ENCODE assay signal across 19 cellular contexts in genomic region chr3:95350066-95350465, GRCh38.
A peak's percentile ranks its signal among the peaks of the same experiment; 100 is the strongest.
DNase-seq lines count a peak whose midpoint lies in the region; ATAC-seq, FAIRE-seq and TF ChIP-seq lines count a peak whose summit lies in the region.
"Had no signal": no experiment of that assay in that cellular context is flagged by ENCODE, and none has a peak within 500 bp of the region (broad histone marks: within the 10 kb centered on the region; RNA-seq: fewer than 3 reads in every experiment).

No MANE protein-coding gene starts in this region.

- H4K20me1 ChIP-seq in MM.1S (ENCODE audit: insufficient read depth, low read length), result no peaks in the 10 kb centered on the region
- no peaks in the 10 kb centered on the region for H4K20me1 ChIP-seq in H1 (replicated peaks in 1 of 2; ENCODE audit: control insufficient read depth in 1 of 2, insufficient read depth in 2 of 2, low read length in 2 of 2)
- H4K20me1 ChIP-seq: BLaER1 treated with 17β-estradiol and CSF1 and Interleukin-3, amounts not matched to agents 10 nM and 100 nM had no signal

- H2BK15ac ChIP-seq in H1 (ENCODE audit: low read length), result no peak overlapping the region

- H3K27ac ChIP-seq in MM.1S (ENCODE audit: low read length) (no peak overlapping the region), H1 (ENCODE audit: low read depth, low read length) (no peak overlapping the region)
- no peak overlapping the region for H3K27ac ChIP-seq in CD4-positive, alpha-beta memory T cell (ENCODE audit: low read depth, low read length)
- H3K27ac ChIP-seq: BLaER1 treated with 17β-estradiol and CSF1 and Interleukin-3, amounts not matched to agents 10 nM and 100 nM; SJCRH30 had no signal

- H2BK5ac ChIP-seq in H1 (ENCODE audit: low read depth, low read length), result no peak overlapping the region; the same call in 1 of the 2 replicates

- H3K56ac ChIP-seq in H1 (replicated peaks; ENCODE audit: insufficient read length, low read depth, low read length), result no peak overlapping the region

- H3K23me2 ChIP-seq in H1 (ENCODE audit: low read depth, low read length), result no peaks in the 10 kb centered on the region

- H4K8ac ChIP-seq in H1 (ENCODE audit: extremely low read depth, insufficient read depth, low read length), result no peak overlapping the region

- H3K18ac ChIP-seq in H1 (ENCODE audit: extremely low read depth, low read length), result peak overlapping the region; percentile 57

- H2BK120ac ChIP-seq in H1 (replicated peaks; ENCODE audit: low read depth, low read length), result peak overlapping the region; percentile 3

- 91% methylated on average over 4 of the region's 4 CpGs; no CpG with 5 or more reads in 1 of the 2 experiments for WGBS in H1 (ENCODE audit: extremely low coverage in 1 of 2, insufficient coverage in 1 of 2, insufficient read length in 1 of 2, insufficient replicate concordance in 2 of 2, low coverage in 1 of 2, low lambda C conversion rate in 2 of 2, missing lambda C conversion rate in 1 of 2), 2 experiments

- H3K36me3 ChIP-seq in MM.1S (replicated peaks; ENCODE audit: insufficient read depth, low read length), result no peaks in the 10 kb centered on the region
- H3K36me3 ChIP-seq in H1 (ENCODE audit: control insufficient read depth in 2 of 4, insufficient read depth in 4 of 4, low read length in 3 of 4), result no peaks in the 10 kb centered on the region
- H3K36me3 ChIP-seq in CD4-positive, alpha-beta memory T cell (ENCODE audit: insufficient read depth, low read length), result no peaks in the 10 kb centered on the region
- H3K36me3 ChIP-seq: BLaER1 treated with 17β-estradiol and CSF1 and Interleukin-3, amounts not matched to agents 10 nM and 100 nM; SJCRH30 had no signal

- no peak for TF ChIP-seq RAD21 in H1 (IDR thresholded peaks at IDR 0.05 in 1 of 2, conservative IDR thresholded peaks at IDR 0.05 in 1 of 2; ENCODE audit: low read depth in 2 of 2, low read length in 2 of 2)

- H3K79me2 ChIP-seq in MM.1S (ENCODE audit: low read length) (no peaks in the 10 kb centered on the region), H1 (ENCODE audit: control insufficient read depth in 1 of 2, insufficient read depth in 2 of 2, low read length in 2 of 2) (no peaks in the 10 kb centered on the region)

- no peak overlapping the region for H3K4ac ChIP-seq in H1 (replicated peaks; ENCODE audit: insufficient read length, low read depth, low read length)

- no peaks in the 10 kb centered on the region for H3K9me2 ChIP-seq in MM.1S (replicated peaks; ENCODE audit: insufficient read depth, low read length)

- no peak for FAIRE-seq in H1 (lab: Jason Lieb, UNC)
- FAIRE-seq: HepG2 had no signal

- H2AFZ ChIP-seq in MM.1S (ENCODE audit: low read length) (peak overlapping the region; percentile 26; the same call in 1 of the 2 replicates), H1 (ENCODE audit: low read length) (no peak overlapping the region)

- peak overlapping the region; percentile 8; the same call in 1 of the 2 replicates for H3K4me2 ChIP-seq in MM.1S (ENCODE audit: low read depth, low read length)
- no peak overlapping the region for H3K4me2 ChIP-seq in H1 (ENCODE audit: insufficient read depth in 1 of 2, low read depth in 2 of 2, low read length in 2 of 2)
- H3K4me2 ChIP-seq: BLaER1 treated with 17β-estradiol and CSF1 and Interleukin-3, amounts not matched to agents 10 nM and 100 nM had no signal

- H3K4me1 Mint-ChIP-seq in nephron progenitor cell (peaks cover 11% of the 10 kb centered on the region), natural killer cell (no peaks in the 10 kb centered on the region)
- no peaks in the 10 kb centered on the region for H3K4me1 Mint-ChIP-seq in CD4-positive, alpha-beta memory T cell

- H3K27ac Mint-ChIP-seq in nephron progenitor cell, result peak overlapping the region; percentile 49
- no peak overlapping the region for H3K27ac Mint-ChIP-seq in CD4-positive, alpha-beta memory T cell
- H3K27ac Mint-ChIP-seq in natural killer cell, result no peak overlapping the region

- POLR2A ChIA-PET in H1 (lab: Charles Lee; ENCODE audit: partially characterized antibody), result no interaction called here
- POLR2A ChIA-PET in CD4-positive, alpha-beta memory T cell (lab: Charles Lee; ENCODE audit: partially characterized antibody), result no interaction called here

- no peak for TF ChIP-seq CTCF in MM.1S (IDR thresholded peaks at IDR 0.05; ENCODE audit: low read length)
- no peak for TF ChIP-seq CTCF in H1 (IDR thresholded peaks at IDR 0.05; ENCODE audit: control extremely low read depth in 1 of 3, insufficient read depth in 1 of 3, low read depth in 1 of 3, low read length in 3 of 3)
- no peak for TF ChIP-seq CTCF in nephron progenitor cell (IDR thresholded peaks at IDR 0.05)
- TF ChIP-seq CTCF in natural killer cell (IDR thresholded peaks at IDR 0.05), result no peak

- no peak overlapping the region for H4K5ac ChIP-seq in H1 (ENCODE audit: insufficient read length, low read depth, low read length)

- no peak overlapping the region for H3K23ac ChIP-seq in H1 (ENCODE audit: insufficient read length)

- H3K27me3 ChIP-seq in MM.1S (replicated peaks; ENCODE audit: insufficient read depth, low read length) (no peaks in the 10 kb centered on the region), H1 (replicated peaks in 1 of 4; ENCODE audit: control insufficient read depth in 3 of 4, extremely low read depth in 1 of 4, insufficient read depth in 3 of 4, low read length in 3 of 4) (no peaks in the 10 kb centered on the region)
- no peaks in the 10 kb centered on the region for H3K27me3 ChIP-seq in CD4-positive, alpha-beta memory T cell (ENCODE audit: insufficient read depth, low read length)
- H3K27me3 ChIP-seq: BLaER1 treated with 17β-estradiol and CSF1 and Interleukin-3, amounts not matched to agents 10 nM and 100 nM; SJCRH30 had no signal

- intact Hi-C loops in CD4-positive, alpha-beta memory T cell (cut with micrococcal nuclease), result no loop called here
- intact Hi-C loops in natural killer cell (cut with micrococcal nuclease), result no loop called here

- H3F3A ChIP-seq in MM.1S (ENCODE audit: insufficient read depth, low read length), result peaks cover 23% of the 10 kb centered on the region

- H3K36me3 Mint-ChIP-seq in nephron progenitor cell (ENCODE audit: low read depth), result no peaks in the 10 kb centered on the region
- H3K36me3 Mint-ChIP-seq in CD4-positive, alpha-beta memory T cell, result no peaks in the 10 kb centered on the region
- H3K36me3 Mint-ChIP-seq in natural killer cell, result no peaks in the 10 kb centered on the region

- H3K4me3 ChIP-seq in MM.1S (ENCODE audit: low read length) (no peak overlapping the region), H1 (ENCODE audit: extremely low read depth in 1 of 4, insufficient read depth in 2 of 4, low read depth in 3 of 4, low read length in 4 of 4) (no peak overlapping the region)
- no peak overlapping the region for H3K4me3 ChIP-seq in CD4-positive, alpha-beta memory T cell (ENCODE audit: low read length in 2 of 2)
- H3K4me3 ChIP-seq: BLaER1 treated with 17β-estradiol and CSF1 and Interleukin-3, amounts not matched to agents 10 nM and 100 nM; SJCRH30 had no signal

- TF ChIP-seq EP300 in H1 (IDR thresholded peaks at IDR 0.05; ENCODE audit: borderline replicate concordance in 1 of 2, low read depth in 2 of 2, low read length in 2 of 2), result no peak

- H3K9me3 Mint-ChIP-seq in nephron progenitor cell (no peaks in the 10 kb centered on the region), natural killer cell (peaks cover 5 to 24% of the 10 kb centered on the region in 2 donors)
- peaks cover 0 to 4% (median 0%) of the 10 kb centered on the region in 8 donors for H3K9me3 Mint-ChIP-seq in CD4-positive, alpha-beta memory T cell

- peak overlapping the region; percentile 45; the same call in 1 of the 2 replicates for H2AK5ac ChIP-seq in H1 (ENCODE audit: low read depth, low read length)

- no peak for TF ChIP-seq POLR2A in H1 (IDR thresholded peaks at IDR 0.05; ENCODE audit: control extremely low read depth in 1 of 2, low read depth in 2 of 2, low read length in 2 of 2)

- ATAC-seq in natural killer cell, result no peak
- ATAC-seq in GM21390 (IDR thresholded peaks at IDR 0.05; ENCODE audit: unreplicated experiment), result no peak
- ATAC-seq: HepG2 had no signal

- H3K4me1 ChIP-seq in MM.1S (ENCODE audit: low read length) (peaks cover 48% of the 10 kb centered on the region), H1 (replicated peaks in 1 of 4; ENCODE audit: control insufficient read depth in 3 of 4, insufficient read depth in 4 of 4, low read length in 3 of 4) (peaks cover 0 to 12% (median 5%) of the 10 kb centered on the region in 4 experiments; a peak in 4 of 7 replicates)
- H3K4me1 ChIP-seq in CD4-positive, alpha-beta memory T cell (ENCODE audit: insufficient read depth, low read length), result no peaks in the 10 kb centered on the region
- H3K4me1 ChIP-seq: BLaER1 treated with 17β-estradiol and CSF1 and Interleukin-3, amounts not matched to agents 10 nM and 100 nM had no signal

- peaks cover 2% of the 10 kb centered on the region for H3K27me3 Mint-ChIP-seq in nephron progenitor cell (ENCODE audit: low read depth, poor library complexity)
- H3K27me3 Mint-ChIP-seq in CD4-positive, alpha-beta memory T cell, result no peaks in the 10 kb centered on the region
- H3K27me3 Mint-ChIP-seq in natural killer cell (ENCODE audit: low read depth in 2 of 2), result no peaks in the 10 kb centered on the region

- CTCF ChIA-PET in H1 (lab: Charles Lee; ENCODE audit: partially characterized antibody), result interaction anchor here (0.9 to 1.4 kb wide), 2 partner anchors 487 to 1461 kb away, joined by 3 read pairs; no protein-coding TSS in a partner anchor
- CTCF ChIA-PET in CD4-positive, alpha-beta memory T cell (lab: Charles Lee; ENCODE audit: partially characterized antibody), result no interaction called here

- H3K14ac ChIP-seq in H1 (ENCODE audit: insufficient read length), result no peak overlapping the region

- no peak overlapping the region for H4K91ac ChIP-seq in H1 (replicated peaks; ENCODE audit: insufficient read length, low read length)

- peak overlapping the region; percentile 94 for H2BK12ac ChIP-seq in H1 (ENCODE audit: low read depth, low read length)

- DNase-seq in MM.1S (peak; percentile 25), H1 (ENCODE audit: low read depth in 1 of 2, low spot score in 2 of 2) (no peak), nephron progenitor cell (no peak), OCI-M2 (lab: John Stamatoyannopoulos, UW; ENCODE audit: unreplicated experiment) (no peak), natural killer cell (no peak)
- DNase-seq in CD4-positive, alpha-beta memory T cell, result no peak
- DNase-seq: DMS153, GDM1, H7, KBM-7, MV-4-11, NCI-H1417, NCI-H187 treated with DMSO at 0.1 percent for 48 hours, NCI-H345, NCI-H524 treated with DMSO at 0.1 percent for 48 hours, SJCRH30 had no signal

- H3K4me3 Mint-ChIP-seq in nephron progenitor cell (no peak overlapping the region), natural killer cell (no peak overlapping the region)
- no peak overlapping the region for H3K4me3 Mint-ChIP-seq in CD4-positive, alpha-beta memory T cell

- no peak overlapping the region for H3K9ac ChIP-seq in MM.1S (ENCODE audit: low read length)
- H3K9ac ChIP-seq in H1 (replicated peaks in 1 of 4; ENCODE audit: extremely low read depth in 1 of 4, low read depth in 3 of 4, low read length in 3 of 4), result no peak overlapping the region
- H3K9ac ChIP-seq: BLaER1 treated with 17β-estradiol and CSF1 and Interleukin-3, amounts not matched to agents 10 nM and 100 nM had no signal

- no peaks in the 10 kb centered on the region for H3K9me3 ChIP-seq in MM.1S (replicated peaks; ENCODE audit: insufficient read depth, low read length)
- no peaks in the 10 kb centered on the region for H3K9me3 ChIP-seq in H1 (ENCODE audit: insufficient read depth in 2 of 2, low read depth in 1 of 2, low read length in 1 of 2)
- H3K9me3 ChIP-seq in CD4-positive, alpha-beta memory T cell (ENCODE audit: control insufficient read depth in 1 of 2, low read length in 2 of 2), result no peaks in the 10 kb centered on the region
- H3K9me3 ChIP-seq: BLaER1 treated with 17β-estradiol and CSF1 and Interleukin-3, amounts not matched to agents 10 nM and 100 nM; SJCRH30 had no signal

- no peaks in the 10 kb centered on the region for H3K79me1 ChIP-seq in H1 (ENCODE audit: low read depth, low read length)

- H2BK20ac ChIP-seq in H1 (ENCODE audit: low read length), result peak overlapping the region; percentile 84
